8 cellular contexts compared by ENCODE assay signal in genomic region chr1:91020967-91021685, GRCh38. TPM values are rescaled to one million over a fixed set of nuclear protein-coding genes. Genes with fewer than 3 reads are reported as not detected.
DNase-seq lines count a peak whose midpoint lies in the region; TF ChIP-seq lines count a peak whose summit lies in the region.

No MANE protein-coding gene starts in this region.

- H3K9ac ChIP-seq in GM23248: peak overlapping the region; percentile 97
- peak overlapping the region; percentile 98 for H3K9ac ChIP-seq in SK-N-SH

- TF ChIP-seq RAD21 in SK-N-SH (IDR thresholded peaks at IDR 0.05; ENCODE audit: low read length): no peak

- H3K27me3 ChIP-seq in GM23248 (replicated peaks; ENCODE audit: insufficient read depth): no peaks in the 10 kb centered on the region
- no peaks in the 10 kb centered on the region for H3K27me3 ChIP-seq in SK-N-SH (ENCODE audit: insufficient read depth)
- H3K27me3 ChIP-seq in ovary: no peaks in the 10 kb centered on the region
- H3K27me3 ChIP-seq in thyroid gland: no peaks in the 10 kb centered on the region

- in situ Hi-C loops in GM23248 (cut with MboI): no loop called here

- peak overlapping the region; percentile 97 for H3K4me2 ChIP-seq in GM23248 (ENCODE audit: unreplicated experiment)
- H3K4me2 ChIP-seq in SK-N-SH: peak overlapping the region; percentile 91

- H3K27me3 Mint-ChIP-seq in activated naive CD4-positive, alpha-beta T cell treated with anti-CD3 and anti-CD28 coated beads, Interleukin-2, amount 50 U/mL, for 24 hours: no peaks in the 10 kb centered on the region
- peaks cover 7% of the 10 kb centered on the region for H3K27me3 Mint-ChIP-seq in glutamatergic neuron (ENCODE audit: unreplicated experiment)

- H3K4me1 ChIP-seq in GM23248 (ENCODE audit: insufficient read depth): peaks cover 34% of the 10 kb centered on the region
- peaks cover 10 to 20% of the 10 kb centered on the region in 2 experiments for H3K4me1 ChIP-seq in SK-N-SH (ENCODE audit: control insufficient read depth in 1 of 2, insufficient read depth in 2 of 2, low read depth in 1 of 2, low read length in 1 of 2)
- H3K4me1 ChIP-seq in ovary (ENCODE audit: insufficient read depth): peaks cover 3% of the 10 kb centered on the region
- peaks cover 34 to 40% of the 10 kb centered on the region in 2 donors for H3K4me1 ChIP-seq in thyroid gland

- peaks cover 55% of the 10 kb centered on the region for H3K79me2 ChIP-seq in GM23248 (ENCODE audit: insufficient read depth)
- H3K79me2 ChIP-seq in SK-N-SH (ENCODE audit: insufficient read depth): peaks cover 58% of the 10 kb centered on the region

- peaks cover 69% of the 10 kb centered on the region for H3K4me1 Mint-ChIP-seq in activated naive CD4-positive, alpha-beta T cell treated with anti-CD3 and anti-CD28 coated beads, Interleukin-2, amount 50 U/mL, for 24 hours
- peaks cover 12% of the 10 kb centered on the region for H3K4me1 Mint-ChIP-seq in glutamatergic neuron (ENCODE audit: low read depth, unreplicated experiment)

- TF ChIP-seq EP300 in SK-N-SH (IDR thresholded peaks at IDR 0.05; ENCODE audit: borderline replicate concordance in 1 of 2, low read depth in 1 of 2, low read length in 1 of 2) (no peak), ovary (IDR thresholded peaks at IDR 0.05) (no peak)

- H3K4me3 ChIP-seq in GM23248: peak overlapping the region; percentile 87
- peak overlapping the region; percentile 85 to 88 for H3K4me3 ChIP-seq in SK-N-SH (ENCODE audit: low read depth in 2 of 2, low read length in 1 of 2)
- H3K4me3 ChIP-seq in ovary: peak overlapping the region; percentile 72
- peak overlapping the region; percentile 58 to 94 (median 83) for H3K4me3 ChIP-seq in thyroid gland (replicated peaks in 1 of 3)

- H3F3A ChIP-seq in GM23248 (ENCODE audit: insufficient read depth) (peaks cover 19% of the 10 kb centered on the region), SK-N-SH (replicated peaks; ENCODE audit: insufficient read depth) (peaks cover 15% of the 10 kb centered on the region)

- peak overlapping the region; percentile 97 for H3K27ac ChIP-seq in GM23248
- H3K27ac ChIP-seq in SK-N-SH (ENCODE audit: low read depth in 2 of 2, low read length in 1 of 2): peak overlapping the region; percentile 98
- H3K27ac ChIP-seq in ovary: peak overlapping the region; percentile 90 to 100
- peak overlapping the region; percentile 99 to 100 (median 100) for H3K27ac ChIP-seq in thyroid gland

- H2AFZ ChIP-seq in GM23248: 0 out of 2 replicates have a peak overlapping the region, but pooled peaks have one; percentile 1
- H2AFZ ChIP-seq in SK-N-SH (ENCODE audit: low read depth): peak overlapping the region; percentile 1

- DNase-seq in ELF-1 (ENCODE audit: low read depth, low spot score) (peak; percentile 93), GM23248 (peak; percentile 91), Kasumi-1 (lab: John Stamatoyannopoulos, UW) (peak; percentile 58 to 61), SK-N-SH (peak; percentile 84), glutamatergic neuron (peak; percentile 86), ovary (peak; percentile 64 to 79 (median 72)), thyroid gland (peak; percentile 74 to 80)

- TF ChIP-seq POLR2A in ovary (IDR thresholded peaks at IDR 0.05) (no peak), thyroid gland (IDR thresholded peaks at IDR 0.05) (peak in 1 of 2 donors; percentile 11)

- 1% methylated on average over 11 to 32 of the region's 33 CpGs for WGBS in GM23248 (ENCODE audit: low coverage in 1 of 2, low lambda C conversion rate in 2 of 2, missing lambda C conversion rate in 2 of 2), 2 experiments
- under 1% methylated on average over 16 of the region's 33 CpGs for WGBS in SK-N-SH (ENCODE audit: low lambda C conversion rate)
- WGBS in ovary, 3 donors: 1 to 2% (median 1%) methylated on average over 21 to 33 of the region's 33 CpGs
- 2 to 3% methylated on average over 10 to 31 of the region's 33 CpGs for WGBS in thyroid gland, 2 donors

- no peaks in the 10 kb centered on the region for H3K9me2 ChIP-seq in GM23248 (ENCODE audit: insufficient read depth)
- no peaks in the 10 kb centered on the region for H3K9me2 ChIP-seq in SK-N-SH

- peak overlapping the region; percentile 96 for H3K4me3 Mint-ChIP-seq in activated naive CD4-positive, alpha-beta T cell treated with anti-CD3 and anti-CD28 coated beads, Interleukin-2, amount 50 U/mL, for 24 hours
- peak overlapping the region; percentile 97 for H3K4me3 Mint-ChIP-seq in glutamatergic neuron (ENCODE audit: unreplicated experiment)

- H3K9me3 ChIP-seq in GM23248 (ENCODE audit: low read depth): no peaks in the 10 kb centered on the region
- H3K9me3 ChIP-seq in SK-N-SH: no peaks in the 10 kb centered on the region
- H3K9me3 ChIP-seq in ovary: no peaks in the 10 kb centered on the region
- no peaks in the 10 kb centered on the region for H3K9me3 ChIP-seq in thyroid gland

- POLR2A ChIA-PET in SK-N-SH (lab: Yijun Ruan, JAX): interaction anchor here (0.6 to 1.3 kb wide), 3 partner anchors 11 to 1801 kb away, joined by 3 to 6 read pairs (median 3); partner anchors contain the start of gene HFM1

- CTCF ChIA-PET in SK-N-SH (lab: Yijun Ruan, JAX): interaction anchor here (0.7 to 2.0 kb wide), 6 partner anchors 8 to 297 kb away, joined by 3 to 8 read pairs (median 3); no protein-coding TSS in a partner anchor

- H3K27ac Mint-ChIP-seq in activated naive CD4-positive, alpha-beta T cell treated with anti-CD3 and anti-CD28 coated beads, Interleukin-2, amount 50 U/mL, for 24 hours: peak overlapping the region; percentile 91
- peak overlapping the region; percentile 98 for H3K27ac Mint-ChIP-seq in glutamatergic neuron (ENCODE audit: unreplicated experiment)

- no peaks in the 10 kb centered on the region for H3K9me3 Mint-ChIP-seq in activated naive CD4-positive, alpha-beta T cell treated with anti-CD3 and anti-CD28 coated beads, Interleukin-2, amount 50 U/mL, for 24 hours
- H3K9me3 Mint-ChIP-seq in glutamatergic neuron (ENCODE audit: unreplicated experiment): peaks cover 4% of the 10 kb centered on the region

- peaks cover 11% of the 10 kb centered on the region; the same call in 1 of the 2 replicates for H4K20me1 ChIP-seq in GM23248 (ENCODE audit: insufficient read depth)
- H4K20me1 ChIP-seq in SK-N-SH (ENCODE audit: insufficient read depth): peaks cover 32% of the 10 kb centered on the region

- H3K36me3 ChIP-seq in GM23248 (ENCODE audit: low read depth): no peaks in the 10 kb centered on the region; the same call in 1 of the 2 replicates
- H3K36me3 ChIP-seq in SK-N-SH (replicated peaks in 1 of 2; ENCODE audit: control insufficient read depth in 1 of 2, insufficient read depth in 2 of 2, low read length in 1 of 2): peaks cover 8 to 12% of the 10 kb centered on the region in 2 experiments
- no peaks in the 10 kb centered on the region for H3K36me3 ChIP-seq in ovary
- no peaks in the 10 kb centered on the region for H3K36me3 ChIP-seq in thyroid gland

- intact Hi-C loops in ovary (cut with DNase I): no loop called here
- intact Hi-C loops in thyroid gland (cut with DNase I): no loop called here

- H3K36me3 Mint-ChIP-seq in activated naive CD4-positive, alpha-beta T cell treated with anti-CD3 and anti-CD28 coated beads, Interleukin-2, amount 50 U/mL, for 24 hours: peaks cover 4% of the 10 kb centered on the region
- no peaks in the 10 kb centered on the region for H3K36me3 Mint-ChIP-seq in glutamatergic neuron (ENCODE audit: unreplicated experiment)

- no peak for TF ChIP-seq CTCF in SK-N-SH (IDR thresholded peaks at IDR 0.05)
- TF ChIP-seq CTCF in glutamatergic neuron (IDR thresholded peaks at IDR 0.05; ENCODE audit: partially characterized antibody, unreplicated experiment): no peak
- no peak for TF ChIP-seq CTCF in ovary (IDR thresholded peaks at IDR 0.05)
- TF ChIP-seq CTCF in thyroid gland (IDR thresholded peaks at IDR 0.05): no peak

TF ChIP-seq in SK-N-SH, 30 proteins besides CTCF, POLR2A, EP300 and RAD21 (continues in another document):
- TF ChIP-seq PBX3 (IDR thresholded peaks at IDR 0.05) (no peak), MEF2A (IDR thresholded peaks at IDR 0.05; ENCODE audit: borderline replicate concordance, low read depth) (no peak), CHD2 (IDR thresholded peaks at IDR 0.05; ENCODE audit: low read length, partially characterized antibody) (no peak), ZBTB33 (IDR thresholded peaks at IDR 0.05; ENCODE audit: borderline replicate concordance, low read depth) (no peak), TAF1 (IDR thresholded peaks at IDR 0.05; ENCODE audit: borderline replicate concordance, low read depth, low read length) (peak; percentile 53; the same call in 1 of the 2 replicates), EZH2phosphoT487 (IDR thresholded peaks at IDR 0.05; ENCODE audit: borderline replicate concordance, low read depth) (no peak)

RNA-seq across cellular contexts. Expression of gene ZNF644, which starts 0.7 kb away (rescaled TPM):
- total RNA-seq in GM23248 (2014; rRNA removed; shearing (Covaris generic)): 35.9 and 36.9 TPM in 2 replicates
- polyA plus RNA-seq in GM23248 (2016; fragmentation: Nextera tagmentation; extraction: Ambion mirVana) (34.1 and 34.5 TPM in 2 replicates), SK-N-SH (2012; rRNA removed) (5.6 and 6.8 TPM in 2 replicates), ovary (10 to 100 TPM; 21.0 to 23.1 TPM)
- polyA plus RNA-seq in SK-N-SH (2012; cell fraction: cytosol; rRNA removed): 8.3 and 11.3 TPM in 2 replicates
- 4.1 and 11.0 TPM in 2 replicates for polyA plus RNA-seq in SK-N-SH (2012; cell fraction: nucleus; rRNA removed)
- total RNA-seq in glutamatergic neuron (ENCODE audit: unreplicated experiment) (76.6 TPM), ovary (10 to 100 TPM; 54.9 to 68.6 (median 57.9) TPM), thyroid gland (100 to 1,000 TPM in 1 of 4 donors, 10 to 100 TPM in 3; 70.2 to 105 (median 82.4) TPM)

Comparison
In these comparisons a context has a peak if more than half of its experiments do, and no peak if none do; other contexts are left out.
1. Peak in every context shown above with its lines: DNase-seq, H3K4me3 ChIP-seq and H3K27ac ChIP-seq.